ENCODE assay signal across 8 cellular contexts in the genomic region with DNA sequence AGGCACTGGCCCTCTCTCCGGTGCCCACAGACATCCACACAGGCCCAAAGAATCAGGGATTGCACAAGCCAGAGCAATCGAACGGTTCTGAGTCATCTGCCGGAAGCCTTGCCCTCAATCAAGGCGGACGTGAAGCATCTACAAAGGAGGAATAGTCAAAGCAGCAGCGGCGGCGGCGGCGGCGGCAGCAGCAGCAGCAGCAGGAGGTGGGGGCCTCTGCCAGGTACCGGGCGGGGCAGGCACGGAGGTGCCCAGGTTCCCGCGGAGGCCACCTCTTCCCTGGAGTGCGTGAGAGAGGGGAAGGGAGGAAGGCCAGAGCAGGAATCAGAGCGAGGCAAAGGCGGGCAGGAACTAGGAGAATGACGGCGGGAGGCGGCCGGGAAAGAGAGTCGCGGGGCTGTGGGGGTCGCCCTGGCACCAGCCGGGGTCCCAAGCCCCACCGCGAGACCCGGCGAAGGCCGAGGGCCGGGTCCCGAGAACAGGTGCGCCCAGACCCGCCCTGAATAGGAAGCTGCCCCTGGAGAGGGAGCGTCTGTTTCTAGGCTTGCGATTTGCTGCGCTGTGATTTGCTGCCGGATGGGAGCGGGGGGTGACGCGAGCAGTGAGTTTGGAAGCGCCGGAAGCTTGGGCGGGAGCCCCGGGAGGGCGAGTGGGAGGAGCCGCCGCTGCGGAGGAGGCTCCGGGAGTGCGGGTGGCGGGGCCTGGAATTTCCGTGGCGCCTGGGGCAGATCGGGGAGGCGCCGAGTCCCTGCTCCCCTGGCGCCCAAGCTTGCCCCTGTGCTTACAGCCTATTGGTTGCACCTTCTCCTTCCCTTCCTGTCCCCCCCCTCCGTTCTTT. TPM values are rescaled to one million over a fixed set of nuclear protein-coding genes. Genes with fewer than 3 reads are reported as not detected.
DNase-seq lines count a peak whose midpoint lies in the region; ATAC-seq and TF ChIP-seq lines count a peak whose summit lies in the region.

SERPINB8 (plus strand) TSS at position 117 of the 838 bp plus-strand sequence. CDS start 8,228 bp downstream, outside the sequence.

- H3K36me3 Mint-ChIP-seq in endodermal cell (ENCODE audit: low read depth): no peaks in the 10 kb centered on the region

- H3K4me3 Mint-ChIP-seq in endodermal cell: peak within 1 kb of the TSS; percentile 79

- H3K4me3 ChIP-seq in endodermal cell (ENCODE audit: low read length): peak within 1 kb of the TSS; percentile 88

- H3K9ac ChIP-seq in endodermal cell (ENCODE audit: extremely low read depth, low read length, poor library complexity, severe bottlenecking): peak within 1 kb of the TSS; percentile 72

- H3K27ac Mint-ChIP-seq in endodermal cell: peak within 1 kb of the TSS; percentile 96

- H3K4me1 Mint-ChIP-seq in endodermal cell: peaks cover 14% of the 10 kb centered on the region

- peaks cover 89% of the 10 kb centered on the region for H3K27me3 Mint-ChIP-seq in endodermal cell (ENCODE audit: insufficient read depth)

- ATAC-seq in GM19438 (IDR thresholded peaks at IDR 0.05; ENCODE audit: low read depth, unreplicated experiment) (peak; percentile 95), HG03571 (IDR thresholded peaks at IDR 0.05; ENCODE audit: unreplicated experiment) (peak; percentile 90)

- H3K36me3 ChIP-seq in endodermal cell (ENCODE audit: control insufficient read depth, insufficient read depth, low read length): no peaks in the 10 kb centered on the region

- H3K27me3 ChIP-seq in endodermal cell (ENCODE audit: control insufficient read depth, insufficient read depth, low read length, poor library complexity, severe bottlenecking): peaks cover 27% of the 10 kb centered on the region

- H3K4me1 ChIP-seq in endodermal cell (ENCODE audit: control insufficient read depth, insufficient read depth, low read length): no peaks in the 10 kb centered on the region

- peak within 1 kb of the TSS; percentile 96 for H3K27ac ChIP-seq in endodermal cell (ENCODE audit: low read depth, low read length)

- DNase-seq in C1 segment of cervical spinal cord (lab: John Stamatoyannopoulos, UW) (peak; percentile 68 to 96 (median 88)), NCI-H82 treated with DMSO at 0.1 percent for 48 hours (lab: John Stamatoyannopoulos, UW; ENCODE audit: unreplicated experiment) (peak; percentile 50), endodermal cell (peak; percentile 97), mesenteric fat pad (ENCODE audit: low spot score) (peak; percentile 95)
- DNase-seq in activated CD8-positive, alpha-beta memory T cell treated with anti-CD3 and anti-CD28 coated beads, Interleukin-2, amount 50 U/mL, for 1 hour (ENCODE audit: extremely low read depth): peak; percentile 43
- DNase-seq in stimulated activated CD8-positive, alpha-beta memory T cell treated with anti-CD3 and anti-CD28 coated beads, Interleukin-15, amount 100 ng/mL, for 1 hour (ENCODE audit: low read depth): peak; percentile 54

- WGBS in endodermal cell (ENCODE audit: insufficient coverage in 1 of 2, insufficient read length in 1 of 2), 2 experiments: 1 to 2% methylated on average over 32 to 62 of the region's 62 CpGs

- H3K9me3 ChIP-seq in endodermal cell (ENCODE audit: control insufficient read depth, low read length): no peaks in the 10 kb centered on the region

- TF ChIP-seq CTCF in endodermal cell (conservative IDR thresholded peaks at IDR 0.05): no peak

- H3K9me3 Mint-ChIP-seq in endodermal cell: no peaks in the 10 kb centered on the region

RNA-seq across cellular contexts. Expression of gene SERPINB8, which starts in this region (rescaled TPM):
- total RNA-seq in endodermal cell: under 1 TPM; 0.13 to 0.86 TPM
- polyA plus RNA-seq in endodermal cell (2013, experiment 1 of 2): 1.4 TPM
- polyA plus RNA-seq in endodermal cell (2013, experiment 2 of 2): 1.7 TPM
- total RNA-seq in mesenteric fat pad: 18.9 TPM

Comparison
In these comparisons a context has a peak if more than half of its experiments do, and no peak if none do; other contexts are left out.
1. Peak in every context shown above with its lines: DNase-seq, ATAC-seq, H3K4me3 ChIP-seq and H3K27ac ChIP-seq.
2. RNA of gene SERPINB8 (total RNA-seq): 18.9 TPM in mesenteric fat pad (single experiment); 0.13 to 0.86 TPM in endodermal cell; every median in the first group is over 10 times any median in the second.
3. DNase-seq: peak in every context shown above with its lines; median percentile 97 in endodermal cell; 95 in mesenteric fat pad; 88 in C1 segment of cervical spinal cord; 54 in stimulated activated CD8-positive, alpha-beta memory T cell treated with anti-CD3 and anti-CD28 coated beads, Interleukin-15, amount 100 ng/mL, for 1 hour; 50 in NCI-H82 treated with DMSO at 0.1 percent for 48 hours; 43 in activated CD8-positive, alpha-beta memory T cell treated with anti-CD3 and anti-CD28 coated beads, Interleukin-2, amount 50 U/mL, for 1 hour.